6 cellular contexts compared by ENCODE assay signal in the genomic region with DNA sequence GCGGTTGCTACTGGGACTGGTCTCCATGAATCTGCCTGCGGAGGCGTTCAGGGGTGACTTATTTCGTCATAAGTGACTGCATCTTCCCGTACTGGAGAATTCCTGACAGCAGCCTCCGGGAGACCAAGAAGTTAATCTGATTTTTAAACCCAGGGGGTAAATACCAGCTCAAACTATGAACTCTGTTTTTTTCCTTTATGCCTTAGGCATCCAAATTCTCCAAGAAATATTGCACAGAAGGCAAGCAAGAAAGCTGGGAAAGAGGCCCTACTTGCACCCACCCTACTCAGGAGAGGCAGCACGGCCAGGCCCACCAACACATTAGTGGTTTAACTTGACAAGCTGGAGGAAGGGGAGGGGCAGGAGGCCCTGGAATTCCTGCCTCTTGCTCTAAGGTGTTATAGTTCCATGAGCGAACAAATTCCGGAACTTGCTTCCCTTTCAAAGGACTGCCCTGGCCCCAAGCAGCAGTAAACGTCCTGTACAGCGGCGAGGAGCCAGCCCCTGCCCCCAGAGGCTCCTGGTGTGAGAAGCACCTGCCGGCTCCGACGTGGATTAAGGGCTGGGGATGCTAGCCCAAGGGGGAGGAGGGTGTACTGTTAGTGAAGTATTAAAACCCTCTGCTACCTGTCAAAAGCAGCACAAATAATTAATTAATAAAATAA.
"Had no signal": no experiment of that assay in that cellular context is flagged by ENCODE, and none has a peak within 500 bp of the region (broad histone marks: within the 10 kb centered on the region; RNA-seq: fewer than 3 reads in every experiment).

No MANE protein-coding gene starts in this region.

- ATAC-seq: stimulated activated memory B cell treated with anti-CD40 and anti-IgM and Interleukin-4, amounts not matched to agents 10 μg/mL and 1 μg/mL and 100 μg/mL, for 72 hours had no signal

- DNase-seq: activated CD4-positive, CD25-positive, alpha-beta regulatory T cell treated with anti-CD3 and anti-CD28 coated beads, Interleukin-2, amount 50 U/mL, for 72 hours; cortex of kidney; kidney glomerular epithelial cell; mammary epithelial cell had no signal

- H3K4me3 ChIP-seq: smooth muscle cell had no signal
